ENCODE assay signal across 30 cellular contexts in the genomic region with DNA sequence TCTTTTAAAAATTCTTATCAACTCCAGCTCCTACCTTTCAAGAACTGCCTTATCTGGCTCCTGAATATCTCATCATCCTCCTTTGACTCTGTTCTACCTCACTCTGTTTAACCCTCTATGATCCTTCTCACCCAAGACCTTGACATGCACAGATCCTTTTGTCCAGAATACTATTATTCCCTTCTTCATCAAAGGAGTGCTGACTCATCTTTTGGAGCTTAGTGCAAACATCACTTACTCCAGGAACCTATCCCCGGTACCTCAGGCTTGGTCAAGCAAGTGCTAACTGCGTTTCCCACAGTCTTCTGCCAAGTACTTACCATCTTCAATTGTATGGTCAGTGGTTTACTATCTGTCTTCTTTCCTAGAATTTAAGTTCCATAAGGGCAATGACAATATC.
"Had no signal": no experiment of that assay in that cellular context is flagged by ENCODE, and none has a peak within 500 bp of the region (broad histone marks: within the 10 kb centered on the region; RNA-seq: fewer than 3 reads in every experiment).

No MANE protein-coding gene starts in this region.

- ATAC-seq: left colon; left lung; lower lobe of right lung; naive thymus-derived CD8-positive, alpha-beta T cell; pancreas; right cardiac atrium; stimulated activated effector memory CD8-positive, alpha-beta T cell treated with anti-CD3 and anti-CD28 coated beads, Interleukin-12 subunit alpha, Interleukin-12 subunit beta, amount 100 ng/mL, for 72 hours; upper lobe of right lung had no signal

- H3K27ac Mint-ChIP-seq: nephron; stimulated activated effector memory CD8-positive, alpha-beta T cell treated with anti-CD3 and anti-CD28 coated beads, Interleukin-12 subunit alpha, Interleukin-12 subunit beta, amount 100 ng/mL, for 72 hours; stimulated activated naive CD8-positive, alpha-beta T cell treated with anti-CD3 and anti-CD28 coated beads, Interleukin-15, Interleukin-2, amounts not matched to agents 100 ng/mL and 50 ng/mL, for 24 hours had no signal

- H3K27me3 Mint-ChIP-seq: naive thymus-derived CD8-positive, alpha-beta T cell; stimulated activated naive CD8-positive, alpha-beta T cell treated with anti-CD3 and anti-CD28 coated beads, Interleukin-15, Interleukin-2, amounts not matched to agents 100 ng/mL and 50 ng/mL, for 24 hours had no signal

- H3K4me3 ChIP-seq: left lung, lower lobe of right lung, pancreas, prostate gland, sigmoid colon, spleen, suprapubic skin, thoracic aorta, tibial artery, upper lobe of right lung had no signal

- DNase-seq: hippocampal formation; kidney; left colon; left lung; lower lobe of right lung; mammary epithelial cell; mesenchymal stem cell; naive thymus-derived CD8-positive, alpha-beta T cell; nucleus accumbens; pancreas; posterior cingulate gyrus; retina; right cardiac atrium; sigmoid colon; small intestine; spleen; stimulated activated CD4-positive, alpha-beta T cell treated with anti-CD3 and anti-CD28 coated beads, Interleukin-4, amount 100 ng/mL, for 24 hours; stimulated activated naive CD4-positive, alpha-beta T cell; tibial artery; trophoblast cell; upper lobe of right lung had no signal

- H3K4me1 Mint-ChIP-seq: neural crest cell; stimulated activated effector memory CD8-positive, alpha-beta T cell treated with anti-CD3 and anti-CD28 coated beads, Interleukin-12 subunit alpha, Interleukin-12 subunit beta, amount 100 ng/mL, for 72 hours had no signal

- H3K4me3 Mint-ChIP-seq: naive thymus-derived CD8-positive, alpha-beta T cell; nephron; neural crest cell; stimulated activated effector memory CD8-positive, alpha-beta T cell treated with anti-CD3 and anti-CD28 coated beads, Interleukin-12 subunit alpha, Interleukin-12 subunit beta, amount 100 ng/mL, for 72 hours; stimulated activated naive CD8-positive, alpha-beta T cell treated with anti-CD3 and anti-CD28 coated beads, Interleukin-15, Interleukin-2, amounts not matched to agents 100 ng/mL and 50 ng/mL, for 24 hours had no signal

- H3K27me3 ChIP-seq: left lung, pancreas, sigmoid colon, spleen, suprapubic skin, tibial artery, upper lobe of right lung had no signal

- H3K36me3 ChIP-seq: left lung, lower lobe of right lung, pancreas, prostate gland, suprapubic skin, thoracic aorta, upper lobe of right lung had no signal

- H3K36me3 Mint-ChIP-seq: stimulated activated effector memory CD8-positive, alpha-beta T cell treated with anti-CD3 and anti-CD28 coated beads, Interleukin-12 subunit alpha, Interleukin-12 subunit beta, amount 100 ng/mL, for 72 hours had no signal

- H3K9me3 ChIP-seq: lower lobe of right lung, pancreas, prostate gland, suprapubic skin, thoracic aorta, tibial artery, upper lobe of right lung had no signal

- H3K4me1 ChIP-seq: left lung, lower lobe of right lung, pancreas had no signal

- H3K27ac ChIP-seq: left lung, lower lobe of right lung, pancreas, prostate gland, sigmoid colon, spleen, suprapubic skin, thoracic aorta, tibial artery, upper lobe of right lung had no signal

- FAIRE-seq: islet of Langerhans, pancreas, small intestine, urothelium cell line had no signal
